In genomic region chr7:127270093-127270492, GRCh38 we compare ENCODE assay signal across 2 cellular contexts.
TF ChIP-seq lines count a peak whose summit lies in the region.

No MANE protein-coding gene starts in this region.

TF ChIP-seq in HepG2, 621 proteins besides CTCF, POLR2A, EP300 and RAD21:
- TF ChIP-seq THYN1 (CRISPR knock-in tag; IDR thresholded peaks at IDR 0.05; ENCODE audit: borderline replicate concordance, low read depth) (no peak), ZBTB20 (CRISPR knock-in tag; IDR thresholded peaks at IDR 0.05; ENCODE audit: borderline replicate concordance, low read depth) (no peak), MAFK (conservative IDR thresholded peaks at IDR 0.05 in 1 of 2, IDR thresholded peaks at IDR 0.05 in 1 of 2; ENCODE audit: low read length in 2 of 2) (peak; percentile 63 to 65), UBTF (CRISPR knock-in tag; IDR thresholded peaks at IDR 0.05) (no peak), DMTF1 (CRISPR knock-in tag; IDR thresholded peaks at IDR 0.05) (no peak), MAFF (IDR thresholded peaks at IDR 0.05; ENCODE audit: low read depth, low read length) (peak; percentile 64)

TF ChIP-seq in K562, 482 proteins besides CTCF, POLR2A, EP300 and RAD21:
- TF ChIP-seq ZNF316 (IDR thresholded peaks at IDR 0.05): peak; percentile 80
- TF ChIP-seq MAFG (tag; conservative IDR thresholded peaks at IDR 0.05): 0 out of 2 replicates have a peak, but pooled peaks have one; percentile 24
- TF ChIP-seq C11orf30 (IDR thresholded peaks at IDR 0.05; ENCODE audit: low read depth): peak; percentile 48; the same call in 1 of the 2 replicates
- TF ChIP-seq ZNF146 (CRISPR knock-in tag; IDR thresholded peaks at IDR 0.05; ENCODE audit: unreplicated experiment): no peak
